In the genomic region with DNA sequence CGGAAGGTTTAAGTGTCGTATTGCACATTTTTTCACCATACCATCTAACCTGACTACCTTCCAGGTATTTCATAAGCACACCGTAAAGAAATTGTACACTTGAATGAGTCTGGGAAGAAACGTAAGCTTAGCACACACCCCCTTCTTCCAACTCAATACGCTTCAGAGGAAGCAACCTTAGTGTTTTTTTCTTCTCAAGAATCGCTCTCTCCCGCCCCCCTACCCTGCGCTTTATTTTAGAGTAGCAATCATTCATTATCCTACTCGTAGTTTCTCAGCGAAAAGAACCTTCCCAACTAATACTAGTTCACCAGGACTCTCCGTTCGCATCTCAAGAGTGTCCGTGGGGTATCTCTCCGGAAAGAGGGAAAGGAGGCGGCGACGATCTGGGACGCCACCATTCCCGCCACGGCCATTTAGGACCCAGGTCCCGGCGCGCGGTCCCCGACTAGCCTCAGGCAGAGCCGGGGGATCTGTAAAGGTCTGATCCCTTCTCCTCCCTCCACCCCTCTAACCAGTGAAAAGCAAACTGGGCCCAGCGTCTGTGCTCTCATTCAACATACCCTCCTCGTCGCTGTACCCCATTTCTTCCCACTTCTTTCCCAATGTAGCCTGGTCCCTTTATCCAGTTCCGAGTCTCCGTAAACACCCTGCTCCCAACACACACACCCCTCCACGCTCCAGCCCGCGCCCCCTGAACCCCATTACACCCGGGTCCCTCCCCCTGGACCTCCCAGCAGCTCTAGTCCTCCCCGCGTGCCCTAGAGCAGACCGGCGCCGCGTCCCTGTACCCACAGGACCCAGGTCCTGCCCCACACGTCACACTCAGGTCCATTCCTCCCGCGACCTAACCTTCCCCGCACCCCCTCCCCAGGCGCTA, we compare ENCODE assay signal across 8 cellular contexts. TPM values are rescaled to one million over a fixed set of nuclear protein-coding genes. Genes with fewer than 3 reads are reported as not detected.
A peak's percentile ranks its signal among the peaks of the same experiment; 100 is the strongest.
DNase-seq lines count a peak whose midpoint lies in the region; ATAC-seq and TF ChIP-seq lines count a peak whose summit lies in the region.

No MANE protein-coding gene starts in this region.

- TF ChIP-seq CTCF in cardiac muscle cell (IDR thresholded peaks at IDR 0.05; ENCODE audit: low read depth, low read length) (no peak), osteocyte (IDR thresholded peaks at IDR 0.05) (no peak)

- peak overlapping the region; percentile 73 for H3K27ac Mint-ChIP-seq in activated T-cell treated with anti-CD3 and anti-CD28 coated beads, Interleukin-2, amount 50 U/mL, for 72 hours
- H3K27ac Mint-ChIP-seq in osteocyte (ENCODE audit: unreplicated experiment): peak overlapping the region; percentile 84

- H3K4me3 ChIP-seq in cardiac muscle cell: peak overlapping the region; percentile 80

- H3K27ac ChIP-seq in cardiac muscle cell: peak overlapping the region; percentile 77

- no peaks in the 10 kb centered on the region for H3K36me3 ChIP-seq in cardiac muscle cell

- H3K27me3 ChIP-seq in cardiac muscle cell: no peaks in the 10 kb centered on the region

- peaks cover 3 to 6% of the 10 kb centered on the region in 2 donors for H3K36me3 Mint-ChIP-seq in activated T-cell treated with anti-CD3 and anti-CD28 coated beads, Interleukin-2, amount 50 U/mL, for 72 hours (ENCODE audit: insufficient read depth in 2 of 2)
- H3K36me3 Mint-ChIP-seq in osteocyte (ENCODE audit: unreplicated experiment): no peaks in the 10 kb centered on the region

- peaks cover 9% of the 10 kb centered on the region for H3K4me1 ChIP-seq in cardiac muscle cell (ENCODE audit: low read depth)

- H3K4me3 Mint-ChIP-seq in activated T-cell treated with anti-CD3 and anti-CD28 coated beads, Interleukin-2, amount 50 U/mL, for 72 hours: peak overlapping the region; percentile 91 to 93
- peak overlapping the region; percentile 95 for H3K4me3 Mint-ChIP-seq in osteocyte (ENCODE audit: unreplicated experiment)

- H3K27me3 Mint-ChIP-seq in activated T-cell treated with anti-CD3 and anti-CD28 coated beads, Interleukin-2, amount 50 U/mL, for 72 hours (ENCODE audit: low read depth): no peaks in the 10 kb centered on the region
- no peaks in the 10 kb centered on the region for H3K27me3 Mint-ChIP-seq in osteocyte (ENCODE audit: unreplicated experiment)

- ATAC-seq in GM21786 (IDR thresholded peaks at IDR 0.05; ENCODE audit: unreplicated experiment): peak; percentile 34
- ATAC-seq in activated T-cell treated with anti-CD3 and anti-CD28 coated beads, Interleukin-2, amount 50 U/mL, for 72 hours (replicated peaks in 1 of 2): peak; percentile 20 to 70

- no peaks in the 10 kb centered on the region for H3K9me3 Mint-ChIP-seq in activated T-cell treated with anti-CD3 and anti-CD28 coated beads, Interleukin-2, amount 50 U/mL, for 72 hours
- H3K9me3 Mint-ChIP-seq in osteocyte (ENCODE audit: unreplicated experiment): no peaks in the 10 kb centered on the region

- peak; percentile 18 for DNase-seq in activated CD4-positive, alpha-beta T cell treated with anti-CD3 and anti-CD28 coated beads for 48 hours
- no peak for DNase-seq in activated CD4-positive, alpha-beta T cell treated with anti-CD3 and anti-CD28 coated beads, Interleukin-2, amount 50 U/mL, for 1 hour
- DNase-seq in LoVo (ENCODE audit: low spot score) (peak; percentile 45), cardiac muscle cell (ENCODE audit: low read depth in 1 of 2, low spot score in 1 of 2) (peak; percentile 38 to 65), osteocyte (ENCODE audit: extremely low spot score, unreplicated experiment) (no peak), NCI-H187 (lab: John Stamatoyannopoulos, UW) (no peak)
- DNase-seq in activated T-cell treated with anti-CD3 and anti-CD28 coated beads, Interleukin-2, amount 50 U/mL, for 72 hours: peak in 1 of 2 donors; percentile 28

- peaks cover 18% of the 10 kb centered on the region for H3K4me1 Mint-ChIP-seq in activated T-cell treated with anti-CD3 and anti-CD28 coated beads, Interleukin-2, amount 50 U/mL, for 72 hours (ENCODE audit: low read depth)
- peaks cover 17% of the 10 kb centered on the region for H3K4me1 Mint-ChIP-seq in osteocyte (ENCODE audit: unreplicated experiment)

- H3K9me3 ChIP-seq in cardiac muscle cell (ENCODE audit: low read depth): no peaks in the 10 kb centered on the region

RNA-seq across cellular contexts. Expression of a gene that starts 16.0 kb away (rescaled TPM):
- total RNA-seq in activated T-cell treated with anti-CD3 and anti-CD28 coated beads, Interleukin-2, amount 50 U/mL, for 72 hours: not detected
- total RNA-seq in cardiac muscle cell: 13.6 and 16.2 TPM in 2 replicates
- 11.7 and 17.0 TPM in 2 replicates for polyA plus RNA-seq in cardiac muscle cell
- total RNA-seq in osteocyte: 0.59 and 0.78 TPM in 2 replicates

RNA-seq across cellular contexts. Expression of a gene that starts 30.6 kb away (rescaled TPM):
- not detected for total RNA-seq in activated T-cell treated with anti-CD3 and anti-CD28 coated beads, Interleukin-2, amount 50 U/mL, for 72 hours
- total RNA-seq in cardiac muscle cell (12.1 and 13.6 TPM in 2 replicates), osteocyte (not detected in 2 replicates)
- polyA plus RNA-seq in cardiac muscle cell: 19.3 and 33.6 TPM in 2 replicates

RNA-seq across cellular contexts. Expression of a gene that starts 34.1 kb away (rescaled TPM):
- 1 to 10 TPM; 2.4 to 4.1 TPM for total RNA-seq in activated T-cell treated with anti-CD3 and anti-CD28 coated beads, Interleukin-2, amount 50 U/mL, for 72 hours
- total RNA-seq in cardiac muscle cell (9.4 and 12.4 TPM in 2 replicates), osteocyte (9.4 and 11.2 TPM in 2 replicates)
- 9.6 and 10.6 TPM in 2 replicates for polyA plus RNA-seq in cardiac muscle cell

Comparison
In these comparisons a context has a peak if more than half of its experiments do, and no peak if none do; other contexts are left out.
1. DNase-seq: peak in activated CD4-positive, alpha-beta T cell treated with anti-CD3 and anti-CD28 coated beads for 48 hours (single experiment), LoVo (single experiment) and cardiac muscle cell (2 of 2); none in activated CD4-positive, alpha-beta T cell treated with anti-CD3 and anti-CD28 coated beads, Interleukin-2, amount 50 U/mL, for 1 hour (single experiment), osteocyte (single experiment) and NCI-H187 (0 of 2).
2. RNA of a gene that starts 30.6 kb away (total RNA-seq): 12.1 to 13.6 TPM in cardiac muscle cell; not detected in osteocyte and not detected in activated T-cell treated with anti-CD3 and anti-CD28 coated beads, Interleukin-2, amount 50 U/mL, for 72 hours; every median in the first group is over 10 times any median in the second.